Comparison of ENCODE assay signal across 38 cellular contexts in the genomic region with DNA sequence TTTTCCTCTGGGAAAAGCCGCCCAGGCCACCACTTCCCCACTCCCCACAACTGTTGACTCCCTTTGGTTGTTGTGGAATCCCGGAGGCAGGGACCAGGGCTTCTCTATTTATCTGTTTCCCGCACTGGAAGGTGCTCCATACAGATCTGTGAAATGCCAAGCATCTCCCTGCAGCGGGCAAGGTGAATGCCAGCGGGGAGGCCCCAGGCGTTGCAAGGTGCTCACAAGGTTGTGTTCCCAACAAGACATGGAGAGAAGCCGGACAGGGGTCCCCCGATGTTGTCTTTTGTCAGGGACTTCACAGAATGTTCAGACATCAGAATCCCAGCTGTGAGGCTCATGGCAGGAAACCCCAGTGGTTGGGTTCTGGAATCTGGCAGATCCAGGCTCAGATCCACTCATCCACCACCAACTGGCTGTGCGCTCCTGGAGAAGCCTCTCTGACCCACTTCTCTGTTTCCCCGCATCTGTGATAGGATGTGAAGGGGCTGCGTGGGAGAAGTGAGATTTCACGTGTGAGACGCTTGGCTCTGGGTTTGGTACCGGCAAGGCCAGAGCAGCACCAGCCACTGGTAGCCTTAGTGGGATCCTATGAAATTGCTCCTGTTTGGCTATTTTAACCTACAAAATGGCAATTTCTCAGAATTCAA. TPM values are rescaled to one million over a fixed set of nuclear protein-coding genes. Genes with fewer than 3 reads are reported as not detected.
"Had no signal": no experiment of that assay in that cellular context is flagged by ENCODE, and none has a peak within 500 bp of the region (broad histone marks: within the 10 kb centered on the region; RNA-seq: fewer than 3 reads in every experiment).

No MANE protein-coding gene starts in this region.

- H3K27ac Mint-ChIP-seq: activated B cell treated with CpG ODN at 0.5 μM for 24 hours; activated CD8-positive, alpha-beta T cell treated with anti-CD3 and anti-CD28 coated beads for 36 hours; activated naive CD8-positive, alpha-beta T cell; activated T-helper 17 cell treated with anti-CD3 and anti-CD28 coated beads, Interleukin-2, amount 50 U/mL, for 72 hours; T-helper 17 cell; T-helper 2 cell treated with Interferon-gamma antibody and Interleukin-4, amounts not matched to agents 5 μg/mL and 100 μg/mL, for 36 hours had no signal

- H3K36me3 ChIP-seq: brain microvascular endothelial cell, esophagus squamous epithelium, gastroesophageal sphincter, WERI-Rb-1 had no signal

- H3K27ac ChIP-seq: brain microvascular endothelial cell, epithelial cell of prostate, esophagus squamous epithelium, gastroesophageal sphincter, WERI-Rb-1 had no signal

- H3K4me3 ChIP-seq: esophagus squamous epithelium, gastroesophageal sphincter had no signal

- H3K36me3 Mint-ChIP-seq: activated naive CD8-positive, alpha-beta T cell had no signal

- H3K4me3 Mint-ChIP-seq: activated B cell treated with CpG ODN at 0.5 μM for 24 hours; activated CD8-positive, alpha-beta T cell treated with anti-CD3 and anti-CD28 coated beads for 36 hours; activated naive CD8-positive, alpha-beta T cell; activated T-cell treated with anti-CD3 and anti-CD28 coated beads, Interleukin-2, amount 50 U/mL, for 4 hours; activated T-helper 17 cell treated with anti-CD3 and anti-CD28 coated beads, Interleukin-2, amount 50 U/mL, for 72 hours; central memory CD8-positive, alpha-beta T cell; T-helper 17 cell; T-helper 2 cell treated with Interferon-gamma antibody and Interleukin-4, amounts not matched to agents 5 μg/mL and 100 μg/mL, for 36 hours had no signal

- H3K4me1 Mint-ChIP-seq: activated B cell treated with CpG ODN at 0.5 μM for 24 hours; activated T-helper 17 cell treated with anti-CD3 and anti-CD28 coated beads, Interleukin-2, amount 50 U/mL, for 72 hours; central memory CD8-positive, alpha-beta T cell; T-helper 17 cell had no signal

- DNase-seq: activated B cell treated with CpG ODN at 0.5 μM for 24 hours; activated CD4-positive, alpha-beta T cell treated with anti-CD3 and anti-CD28 coated beads for 48 hours; activated CD4-positive, alpha-beta T cell treated with anti-CD3 and anti-CD28 coated beads, Interleukin-2, amount 50 U/mL, for 1 hour; activated CD4-positive, alpha-beta T cell treated with anti-CD3 and anti-CD28 coated beads, Interleukin-2, amount 50 U/mL, for 48 hours; activated CD8-positive, alpha-beta memory T cell treated with anti-CD3 and anti-CD28 coated beads for 24 hours; activated CD8-positive, alpha-beta T cell treated with anti-CD3 and anti-CD28 coated beads for 36 hours; activated effector memory CD4-positive, alpha-beta T cell treated with Interleukin-2 at 50 U/mL for 16 hours; activated gamma-delta T cell treated with Interleukin-2 at 50 U/mL for 16 hours; activated naive CD4-positive, alpha-beta T cell treated with anti-CD3 and anti-CD28 coated beads, Interleukin-2, amount 50 U/mL, for 16 hours; activated naive CD4-positive, alpha-beta T cell treated with Interleukin-2 at 50 U/mL for 16 hours; activated T-cell treated with anti-CD3 and anti-CD28 coated beads, Interleukin-2, amount 50 U/mL, for 4 hours; amniotic stem cell; brain microvascular endothelial cell; cortex of kidney; dermis blood vessel endothelial cell; effector CD8-positive, alpha-beta T cell; esophagus squamous epithelium; foreskin melanocyte; T-helper 1 cell; T-helper 17 cell; T1000; WERI-Rb-1 had no signal

- ATAC-seq: activated CD4-positive, CD25-positive, alpha-beta regulatory T cell treated with anti-CD3 and anti-CD28 coated beads, Interleukin-2, amount 50 U/mL, for 24 hours; activated CD8-positive, alpha-beta T cell treated with anti-CD3 and anti-CD28 coated beads for 36 hours; activated T-cell treated with anti-CD3 and anti-CD28 coated beads, Interleukin-2, amount 50 U/mL, for 4 hours; activated T-helper 17 cell treated with anti-CD3 and anti-CD28 coated beads, Interleukin-2, amount 50 U/mL, for 72 hours; gastroesophageal sphincter; T-helper 17 cell had no signal

- H3K4me1 ChIP-seq: gastroesophageal sphincter had no signal

- H3K27me3 ChIP-seq: brain microvascular endothelial cell, esophagus squamous epithelium, gastroesophageal sphincter had no signal

- H3K9me3 ChIP-seq: esophagus squamous epithelium, gastroesophageal sphincter had no signal

- H3K9me3 Mint-ChIP-seq: activated B cell treated with CpG ODN at 0.5 μM for 24 hours; activated CD8-positive, alpha-beta T cell treated with anti-CD3 and anti-CD28 coated beads for 36 hours; activated T-cell treated with anti-CD3 and anti-CD28 coated beads, Interleukin-2, amount 50 U/mL, for 4 hours; activated T-helper 17 cell treated with anti-CD3 and anti-CD28 coated beads, Interleukin-2, amount 50 U/mL, for 72 hours; central memory CD8-positive, alpha-beta T cell; T-helper 2 cell treated with Interferon-gamma antibody and Interleukin-4, amounts not matched to agents 5 μg/mL and 100 μg/mL, for 36 hours had no signal

RNA-seq across cellular contexts. Expression of gene NEU2, which starts 8.6 kb away (rescaled TPM):
- total RNA-seq: activated B cell treated with CpG ODN at 0.5 μM for 24 hours; activated CD8-positive, alpha-beta T cell treated with anti-CD3 and anti-CD28 coated beads for 36 hours; activated T-cell treated with anti-CD3 and anti-CD28 coated beads, Interleukin-2, amount 50 U/mL, for 4 hours; activated T-helper 17 cell treated with anti-CD3 and anti-CD28 coated beads, Interleukin-2, amount 50 U/mL, for 72 hours; astrocyte; bronchial epithelial cell; cardiac septum; cerebellum; dermis blood vessel endothelial cell; endothelial cell of umbilical vein; esophagus squamous epithelium; fibroblast of lung; fibroblast of villous mesenchyme; gastroesophageal sphincter; T-helper 17 cell had no signal
- polyA plus RNA-seq: adipose tissue, endothelial cell of umbilical vein, esophagus, fibroblast of lung had no signal

RNA-seq across cellular contexts. Expression of gene NGEF, which starts 10.8 kb away (rescaled TPM):
- total RNA-seq: activated B cell treated with CpG ODN at 0.5 μM for 24 hours, T-helper 17 cell had no signal
